Comparison of ENCODE assay signal across 1 cellular context in genomic region chr9:129835128-129835859, GRCh38.
TF ChIP-seq lines count a peak whose summit lies in the region.

TSS of gene C9orf78 (minus strand) at chr9:129835275. CDS start at chr9:129835221, 54 bp downstream.
TSS of gene USP20 (plus strand) at chr9:129835458. CDS start at chr9:129852556, 17,098 bp downstream.

TF ChIP-seq in HepG2, 621 proteins besides CTCF, POLR2A, EP300 and RAD21 (continued from another document):
- no peak for TF ChIP-seq FUBP1 (CRISPR knock-in tag; IDR thresholded peaks at IDR 0.05; ENCODE audit: borderline replicate concordance)
- no peak for TF ChIP-seq ZNF317 (CRISPR knock-in tag; IDR thresholded peaks at IDR 0.05)
- no peak for TF ChIP-seq ZNF337 (CRISPR knock-in tag; IDR thresholded peaks at IDR 0.05; ENCODE audit: borderline replicate concordance, low read depth)
- TF ChIP-seq ZNF83 (CRISPR knock-in tag; IDR thresholded peaks at IDR 0.05; ENCODE audit: borderline replicate concordance) = no peak; the same call in 1 of the 2 replicates
- no peak for TF ChIP-seq ZNF747 (CRISPR knock-in tag; IDR thresholded peaks at IDR 0.05; ENCODE audit: borderline replicate concordance)
- no peak for TF ChIP-seq ZNF431 (CRISPR knock-in tag; IDR thresholded peaks at IDR 0.05; ENCODE audit: borderline replicate concordance, low read depth)
- TF ChIP-seq SKI (IDR thresholded peaks at IDR 0.05; ENCODE audit: partially characterized antibody) = peak; percentile 30
- TF ChIP-seq ZNF772 (CRISPR knock-in tag; IDR thresholded peaks at IDR 0.05) = no peak
- TF ChIP-seq ZNF782 (CRISPR knock-in tag; IDR thresholded peaks at IDR 0.05; ENCODE audit: borderline replicate concordance) = no peak
- no peak for TF ChIP-seq ZNF607 (CRISPR knock-in tag; IDR thresholded peaks at IDR 0.05; ENCODE audit: borderline replicate concordance)
- TF ChIP-seq HOMEZ (CRISPR knock-in tag; IDR thresholded peaks at IDR 0.05; ENCODE audit: low read depth) = no peak
- TF ChIP-seq AKAP8 (CRISPR knock-in tag; IDR thresholded peaks at IDR 0.05) = no peak
- TF ChIP-seq ZNF776 (CRISPR knock-in tag; IDR thresholded peaks at IDR 0.05) = no peak
- TF ChIP-seq BRF2 (CRISPR knock-in tag; IDR thresholded peaks at IDR 0.05) = no peak
- TF ChIP-seq NFAT5 (CRISPR knock-in tag; IDR thresholded peaks at IDR 0.05) = 0 out of 2 replicates have a peak, but pooled peaks have one; percentile 13
- TF ChIP-seq NFKB2 (CRISPR knock-in tag; IDR thresholded peaks at IDR 0.05; ENCODE audit: borderline replicate concordance) = no peak
- no peak for TF ChIP-seq FOSL1 (CRISPR knock-in tag; IDR thresholded peaks at IDR 0.05; ENCODE audit: borderline replicate concordance)
- TF ChIP-seq ZNF777 (CRISPR knock-in tag; IDR thresholded peaks at IDR 0.05) = 0 out of 2 replicates have a peak, but pooled peaks have one; percentile 48
- peak; percentile 36; the same call in 1 of the 2 replicates for TF ChIP-seq TFE3 (CRISPR knock-in tag; IDR thresholded peaks at IDR 0.05)
- no peak for TF ChIP-seq ZNF333 (CRISPR knock-in tag; IDR thresholded peaks at IDR 0.05; ENCODE audit: borderline replicate concordance)
- no peak for TF ChIP-seq NONO (IDR thresholded peaks at IDR 0.05)
- TF ChIP-seq NONO (CRISPR knock-in tag; conservative IDR thresholded peaks at IDR 0.05) = peak; percentile 84; the same call in 1 of the 2 replicates
- no peak for TF ChIP-seq ZXDC (CRISPR knock-in tag; IDR thresholded peaks at IDR 0.05)
- TF ChIP-seq ZNF713 (CRISPR knock-in tag; IDR thresholded peaks at IDR 0.05) = no peak
- TF ChIP-seq ZNF143 (CRISPR knock-in tag; IDR thresholded peaks at IDR 0.05) = peak; percentile 71
